ENCODE assay signal across 9 cellular contexts in the genomic region with DNA sequence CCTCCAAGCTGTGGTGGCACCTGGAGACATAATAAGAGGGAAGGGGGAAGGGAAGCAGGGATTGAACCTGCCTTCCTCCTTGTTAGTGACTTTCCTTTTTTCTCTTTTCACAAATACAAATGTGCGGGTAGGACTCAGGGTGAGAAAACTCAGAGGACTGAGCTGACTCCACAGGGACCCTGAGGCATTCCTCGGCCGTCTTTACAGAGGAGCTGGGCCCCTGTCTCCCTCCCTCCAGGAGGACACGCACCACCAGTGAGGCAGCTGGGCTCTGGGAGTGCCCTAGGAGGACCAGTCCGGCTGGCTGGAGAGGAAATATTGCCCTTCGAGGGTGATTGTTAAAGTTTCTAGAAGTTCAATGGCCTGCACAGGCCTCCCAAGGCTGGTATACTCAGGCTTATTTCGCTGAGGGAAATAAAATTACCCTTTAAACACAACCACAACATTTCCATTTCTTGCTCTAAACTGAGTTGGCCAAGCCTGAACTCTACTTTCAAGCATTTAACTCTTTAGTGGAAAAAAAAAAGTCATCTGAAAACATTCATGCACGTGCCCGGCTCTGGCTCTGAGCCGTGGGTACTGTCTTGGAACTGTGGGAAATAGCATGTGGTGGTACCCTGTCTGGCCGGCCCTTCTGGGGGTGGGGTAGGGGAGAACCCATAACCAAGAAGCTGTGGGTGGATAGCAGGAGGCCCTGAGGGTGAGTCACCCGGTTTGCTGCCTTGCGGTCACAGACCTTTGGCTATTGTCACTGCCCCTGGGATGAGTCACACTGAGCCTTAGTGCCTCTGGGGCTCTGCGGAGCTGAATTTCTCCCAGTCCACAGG.
DNase-seq lines count a peak whose midpoint lies in the region; ATAC-seq, FAIRE-seq and TF ChIP-seq lines count a peak whose summit lies in the region.
"Had no signal": no experiment of that assay in that cellular context is flagged by ENCODE, and none has a peak within 500 bp of the region (broad histone marks: within the 10 kb centered on the region; RNA-seq: fewer than 3 reads in every experiment).

No MANE protein-coding gene starts in this region.

- ATAC-seq in GM21367 (IDR thresholded peaks at IDR 0.05; ENCODE audit: unreplicated experiment) = peak; percentile 80
- no peak for ATAC-seq in CD4-positive, alpha-beta T cell (ENCODE audit: poor library complexity)

- no peak for TF ChIP-seq POLR2A in endothelial cell of umbilical vein (IDR thresholded peaks at IDR 0.05; ENCODE audit: low read depth, low read length)

- dilution Hi-C loops in endothelial cell of umbilical vein (cut with MboI; ENCODE audit: extremely low pct_ligation_motif_present, low sequenced_read_pairs) = no loop called here

- no peak overlapping the region for H3K4me2 ChIP-seq in endothelial cell of umbilical vein (ENCODE audit: insufficient read depth, low read length)

- peak; percentile 95 for DNase-seq in HT1080 (ENCODE audit: low read depth)
- no peak for DNase-seq in endothelial cell of umbilical vein (ENCODE audit: low read depth, low spot score)
- DNase-seq in skeletal muscle cell (ENCODE audit: low read depth) = peak; percentile 96
- DNase-seq in NCI-H2227 treated with DMSO at 0.1 percent for 48 hours (lab: John Stamatoyannopoulos, UW) = no peak
- DNase-seq in CD4-positive, alpha-beta T cell = no peak
- no peak for DNase-seq in activated effector memory CD4-positive, alpha-beta T cell treated with Interleukin-2 at 50 U/mL for 16 hours

- no peaks in the 10 kb centered on the region for H4K20me1 ChIP-seq in endothelial cell of umbilical vein (replicated peaks; ENCODE audit: control insufficient read depth, extremely low read depth, insufficient read depth, low read length)

- H3K27ac ChIP-seq in endothelial cell of umbilical vein (ENCODE audit: insufficient read depth, low read depth, low read length) = no peak overlapping the region
- no peak overlapping the region for H3K27ac ChIP-seq in CD4-positive, alpha-beta T cell (ENCODE audit: low read depth, low read length)
- H3K27ac ChIP-seq: SK-N-MC had no signal

- H3K79me2 ChIP-seq in endothelial cell of umbilical vein (ENCODE audit: control insufficient read depth, insufficient read depth, low read length) = no peaks in the 10 kb centered on the region

- peaks cover 6% of the 10 kb centered on the region for H3K4me1 ChIP-seq in endothelial cell of umbilical vein (ENCODE audit: control insufficient read depth, extremely low read depth, insufficient read depth, low read length)

- peaks cover 0 to 2% of the 10 kb centered on the region in 2 experiments for H3K27me3 ChIP-seq in endothelial cell of umbilical vein (ENCODE audit: control insufficient read depth in 2 of 2, insufficient read depth in 2 of 2, low read length in 2 of 2)
- no peaks in the 10 kb centered on the region for H3K27me3 ChIP-seq in CD4-positive, alpha-beta T cell (ENCODE audit: control insufficient read depth, insufficient read depth, low read length)

- no peaks in the 10 kb centered on the region for H3K4me1 Mint-ChIP-seq in CD4-positive, alpha-beta T cell (ENCODE audit: low read depth)

- no peaks in the 10 kb centered on the region for H3K9me3 Mint-ChIP-seq in CD4-positive, alpha-beta T cell

- no peak for TF ChIP-seq CTCF in endothelial cell of umbilical vein (IDR thresholded peaks at IDR 0.05; ENCODE audit: extremely low read depth in 1 of 2, insufficient read depth in 1 of 2, low read depth in 1 of 2, low read length in 2 of 2)
- TF ChIP-seq CTCF in CD4-positive, alpha-beta T cell (IDR thresholded peaks at IDR 0.05) = no peak

- intact Hi-C loops in endothelial cell of umbilical vein (cut with micrococcal nuclease) = loop anchor here (2.0 kb wide), 1 partner anchor 55 kb away; no protein-coding TSS in a partner anchor
- intact Hi-C loops in CD4-positive, alpha-beta T cell (cut with DNase I, micrococcal nuclease) = no loop called here

- no peaks in the 10 kb centered on the region for H3K36me3 Mint-ChIP-seq in CD4-positive, alpha-beta T cell (ENCODE audit: low read depth)

- peaks cover 11% of the 10 kb centered on the region for H3K27me3 Mint-ChIP-seq in CD4-positive, alpha-beta T cell

- H3K27ac Mint-ChIP-seq in CD4-positive, alpha-beta T cell = no peak overlapping the region

- H3K4me3 Mint-ChIP-seq in CD4-positive, alpha-beta T cell = no peak overlapping the region

- no peak overlapping the region for H2AFZ ChIP-seq in endothelial cell of umbilical vein (ENCODE audit: low read depth, low read length)

- H3K9ac ChIP-seq in endothelial cell of umbilical vein (replicated peaks; ENCODE audit: extremely low read depth, insufficient read depth, low read length) = no peak overlapping the region

- BruUV-seq in endothelial cell of umbilical vein (replicated peaks; lab: Mats Ljungman, UMichigan) = no TSS peak

- H3K9me3 ChIP-seq in endothelial cell of umbilical vein (replicated peaks; ENCODE audit: control insufficient read depth, insufficient read depth, low read length) = no peaks in the 10 kb centered on the region
- no peaks in the 10 kb centered on the region for H3K9me3 ChIP-seq in CD4-positive, alpha-beta T cell (ENCODE audit: control insufficient read depth, low read length)

- no peaks in the 10 kb centered on the region for H3K9me1 ChIP-seq in endothelial cell of umbilical vein (replicated peaks; ENCODE audit: control insufficient read depth, extremely low read depth, insufficient read depth, low read length)

- H3K4me3 ChIP-seq in endothelial cell of umbilical vein (replicated peaks in 1 of 3; ENCODE audit: insufficient read depth in 1 of 3, low read depth in 1 of 3, low read length in 3 of 3) (no peak overlapping the region), skeletal muscle cell (ENCODE audit: low read depth, low read length) (no peak overlapping the region)
- H3K4me3 ChIP-seq: SK-N-MC had no signal

- FAIRE-seq in endothelial cell of umbilical vein (lab: Jason Lieb, UNC) = peak; percentile 66
- FAIRE-seq: keratinocyte had no signal

- no peaks in the 10 kb centered on the region for H3K36me3 ChIP-seq in endothelial cell of umbilical vein (ENCODE audit: control insufficient read depth in 2 of 2, extremely low read depth in 1 of 2, insufficient read depth in 2 of 2, low read length in 2 of 2)

- POLR2A ChIA-PET in endothelial cell of umbilical vein (lab: Charles Lee) = no interaction called here
- POLR2A ChIA-PET in CD4-positive, alpha-beta T cell (lab: Charles Lee) = no interaction called here

- CTCF ChIA-PET in endothelial cell of umbilical vein (lab: Charles Lee) = interaction anchor here (0.7 to 2.0 kb wide), 4 partner anchors 11 to 209 kb away, joined by 3 to 5 read pairs (median 3); no protein-coding TSS in a partner anchor
- CTCF ChIA-PET in CD4-positive, alpha-beta T cell (lab: Charles Lee) = no interaction called here

TF ChIP-seq in endothelial cell of umbilical vein, 7 proteins besides CTCF, POLR2A, EP300 and RAD21:
- TF ChIP-seq FOS (IDR thresholded peaks at IDR 0.05; ENCODE audit: borderline replicate concordance, insufficient read depth, low read length) (no peak), JUN (IDR thresholded peaks at IDR 0.05; ENCODE audit: borderline replicate concordance, insufficient read depth, insufficient read length, low read depth) (peak; percentile 30)

Comparison
In these comparisons a context has a peak if more than half of its experiments do, and no peak if none do; other contexts are left out.
1. DNase-seq: peak in HT1080 (single experiment) and skeletal muscle cell (single experiment); none in endothelial cell of umbilical vein (single experiment), NCI-H2227 treated with DMSO at 0.1 percent for 48 hours (single experiment), CD4-positive, alpha-beta T cell (0 of 10) and activated effector memory CD4-positive, alpha-beta T cell treated with Interleukin-2 at 50 U/mL for 16 hours (single experiment).